10 cellular contexts compared by ENCODE assay signal in the genomic region with DNA sequence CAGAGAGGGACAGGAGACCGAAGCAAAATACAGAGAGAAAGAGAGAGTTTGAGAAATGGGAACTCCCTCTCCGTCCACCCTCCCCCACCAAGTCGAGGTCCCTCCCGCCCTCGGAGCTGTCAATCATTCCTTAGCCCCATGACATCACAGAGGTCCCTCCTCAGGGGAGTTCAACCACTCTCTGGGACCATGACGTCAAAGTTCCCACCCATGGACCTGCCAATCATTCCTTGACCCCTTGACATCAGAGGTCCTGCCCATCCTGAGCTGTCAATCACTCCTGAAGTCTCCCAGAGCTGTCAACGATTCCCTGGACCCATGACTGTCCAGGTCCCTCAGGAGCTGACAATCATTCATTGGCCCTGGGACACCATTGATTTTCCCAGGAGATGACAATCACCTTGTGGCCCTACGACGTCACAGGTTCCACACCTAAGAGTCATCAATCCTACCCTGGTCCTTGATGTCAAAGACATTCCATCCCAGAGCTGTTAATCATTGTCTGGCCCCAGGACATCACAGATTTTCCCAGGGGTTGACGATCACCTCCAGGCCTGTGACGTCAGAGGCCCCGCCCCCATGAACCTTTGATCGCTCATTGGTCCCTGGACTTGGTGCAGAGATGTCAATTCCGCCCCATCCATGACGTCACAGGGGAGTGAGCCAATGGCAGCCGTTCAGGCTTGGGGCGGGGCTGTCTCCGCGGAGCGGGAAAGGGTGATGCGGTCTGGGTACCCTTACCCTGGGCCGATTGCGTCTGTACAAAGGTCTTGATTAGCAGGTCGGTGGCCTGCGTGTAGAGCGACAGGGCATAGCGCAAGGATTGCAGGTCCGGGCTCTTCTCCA.
DNase-seq lines count a peak whose midpoint lies in the region; ATAC-seq and TF ChIP-seq lines count a peak whose summit lies in the region.
"Had no signal": no experiment of that assay in that cellular context is flagged by ENCODE, and none has a peak within 500 bp of the region (broad histone marks: within the 10 kb centered on the region; RNA-seq: fewer than 3 reads in every experiment).

No MANE protein-coding gene starts in this region.

- peak; percentile 83 for ATAC-seq in GM23338
- ATAC-seq in T-helper 17 cell = peak; percentile 21

- no peaks in the 10 kb centered on the region for H4K20me1 ChIP-seq in GM23338 (replicated peaks; ENCODE audit: insufficient read depth)

- H3K27ac Mint-ChIP-seq in GM23338 = peak overlapping the region; percentile 87
- H3K27ac Mint-ChIP-seq in T-helper 17 cell = no peak overlapping the region

- DNase-seq in AG20443 (ENCODE audit: low spot score) = peak; percentile 32
- peak; percentile 94 for DNase-seq in GM23338 (ENCODE audit: low spot score)
- DNase-seq in T-helper 17 cell = no peak
- peak; percentile 84 for DNase-seq in iPS-NIHi7 (ENCODE audit: extremely low spot score)
- no peak for DNase-seq in dedifferentiated amniotic fluid mesenchymal stem cell (ENCODE audit: extremely low spot score)
- no peak for DNase-seq in DMS153 (lab: John Stamatoyannopoulos, UW)
- no peak for DNase-seq in NCI-H187 (lab: John Stamatoyannopoulos, UW)
- DNase-seq in DMS114 treated with DMSO at 0.1 percent for 48 hours (lab: John Stamatoyannopoulos, UW; ENCODE audit: unreplicated experiment) = no peak
- DNase-seq: kidney, T-helper 9 cell had no signal

- peak overlapping the region; percentile 88 for H3K4me2 ChIP-seq in GM23338

- H3K27me3 ChIP-seq in GM23338 (ENCODE audit: insufficient read depth) = no peaks in the 10 kb centered on the region

- H3F3A ChIP-seq in GM23338 (replicated peaks; ENCODE audit: low read depth) = no peaks in the 10 kb centered on the region; the same call in 1 of the 2 replicates

- peaks cover 50% of the 10 kb centered on the region for H3K36me3 Mint-ChIP-seq in GM23338 (ENCODE audit: low read depth)
- peaks cover 10% of the 10 kb centered on the region for H3K36me3 Mint-ChIP-seq in T-helper 17 cell (ENCODE audit: low read depth)

- H3K9me3 ChIP-seq in T-helper 17 cell (ENCODE audit: control insufficient read depth, low read length, poor library complexity, severe bottlenecking) = no peaks in the 10 kb centered on the region

- H3K4me3 Mint-ChIP-seq in GM23338 (no peak overlapping the region), T-helper 17 cell (no peak overlapping the region)

- H3K27me3 Mint-ChIP-seq in GM23338 (ENCODE audit: insufficient read depth, low read depth, poor library complexity) = peaks cover 4% of the 10 kb centered on the region
- peaks cover 41% of the 10 kb centered on the region for H3K27me3 Mint-ChIP-seq in T-helper 17 cell

- no peaks in the 10 kb centered on the region for H3K79me2 ChIP-seq in GM23338 (replicated peaks; ENCODE audit: insufficient read depth)

- H3K4me1 ChIP-seq in GM23338 (ENCODE audit: insufficient read depth) = peaks cover 2% of the 10 kb centered on the region; the same call in 1 of the 2 replicates

- no peaks in the 10 kb centered on the region; the same call in 1 of the 2 replicates for H3K36me3 ChIP-seq in GM23338 (ENCODE audit: insufficient read depth)

- H3K9me3 Mint-ChIP-seq in GM23338 = no peaks in the 10 kb centered on the region; the same call in 2 of the 3 replicates

- no peaks in the 10 kb centered on the region for H3K9me2 ChIP-seq in GM23338 (ENCODE audit: insufficient read depth)

- TF ChIP-seq CTCF in GM23338 (conservative IDR thresholded peaks at IDR 0.05; ENCODE audit: low read depth in 2 of 2) = no peak

- H3K4me3 ChIP-seq in GM23338 = peak overlapping the region; percentile 73

- H3K27ac ChIP-seq in GM23338 (ENCODE audit: low read depth) = peak overlapping the region; percentile 84

- H2AFZ ChIP-seq in GM23338 = no peak overlapping the region

- H3K4me1 Mint-ChIP-seq in GM23338 = peaks cover 6% of the 10 kb centered on the region; the same call in 2 of the 3 replicates
- H3K4me1 Mint-ChIP-seq in T-helper 17 cell = peaks cover 10% of the 10 kb centered on the region

TF ChIP-seq in GM23338, 12 proteins besides CTCF, POLR2A, EP300 and RAD21:
- peak; percentile 88 for TF ChIP-seq CREB1 (CRISPR knock-in tag; IDR thresholded peaks at IDR 0.05; ENCODE audit: low read depth)
- TF ChIP-seq, protein P1, sequence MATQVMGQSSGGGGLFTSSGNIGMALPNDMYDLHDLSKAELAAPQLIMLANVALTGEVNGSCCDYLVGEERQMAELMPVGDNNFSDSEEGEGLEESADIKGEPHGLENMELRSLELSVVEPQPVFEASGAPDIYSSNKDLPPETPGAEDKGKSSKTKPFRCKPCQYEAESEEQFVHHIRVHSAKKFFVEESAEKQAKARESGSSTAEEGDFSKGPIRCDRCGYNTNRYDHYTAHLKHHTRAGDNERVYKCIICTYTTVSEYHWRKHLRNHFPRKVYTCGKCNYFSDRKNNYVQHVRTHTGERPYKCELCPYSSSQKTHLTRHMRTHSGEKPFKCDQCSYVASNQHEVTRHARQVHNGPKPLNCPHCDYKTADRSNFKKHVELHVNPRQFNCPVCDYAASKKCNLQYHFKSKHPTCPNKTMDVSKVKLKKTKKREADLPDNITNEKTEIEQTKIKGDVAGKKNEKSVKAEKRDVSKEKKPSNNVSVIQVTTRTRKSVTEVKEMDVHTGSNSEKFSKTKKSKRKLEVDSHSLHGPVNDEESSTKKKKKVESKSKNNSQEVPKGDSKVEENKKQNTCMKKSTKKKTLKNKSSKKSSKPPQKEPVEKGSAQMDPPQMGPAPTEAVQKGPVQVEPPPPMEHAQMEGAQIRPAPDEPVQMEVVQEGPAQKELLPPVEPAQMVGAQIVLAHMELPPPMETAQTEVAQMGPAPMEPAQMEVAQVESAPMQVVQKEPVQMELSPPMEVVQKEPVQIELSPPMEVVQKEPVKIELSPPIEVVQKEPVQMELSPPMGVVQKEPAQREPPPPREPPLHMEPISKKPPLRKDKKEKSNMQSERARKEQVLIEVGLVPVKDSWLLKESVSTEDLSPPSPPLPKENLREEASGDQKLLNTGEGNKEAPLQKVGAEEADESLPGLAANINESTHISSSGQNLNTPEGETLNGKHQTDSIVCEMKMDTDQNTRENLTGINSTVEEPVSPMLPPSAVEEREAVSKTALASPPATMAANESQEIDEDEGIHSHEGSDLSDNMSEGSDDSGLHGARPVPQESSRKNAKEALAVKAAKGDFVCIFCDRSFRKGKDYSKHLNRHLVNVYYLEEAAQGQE (IDR thresholded peaks at IDR 0.05; ENCODE audit: unreplicated experiment) = no peak

Comparison
In these comparisons a context has a peak if more than half of its experiments do, and no peak if none do; other contexts are left out.
1. DNase-seq: peak in AG20443 (single experiment), GM23338 (single experiment) and iPS-NIHi7 (single experiment); none in T-helper 17 cell (0 of 3), dedifferentiated amniotic fluid mesenchymal stem cell (single experiment), DMS153 (single experiment), NCI-H187 (0 of 2) and DMS114 treated with DMSO at 0.1 percent for 48 hours (single experiment).